Comparison of ENCODE assay signal across 23 cellular contexts in the genomic region with DNA sequence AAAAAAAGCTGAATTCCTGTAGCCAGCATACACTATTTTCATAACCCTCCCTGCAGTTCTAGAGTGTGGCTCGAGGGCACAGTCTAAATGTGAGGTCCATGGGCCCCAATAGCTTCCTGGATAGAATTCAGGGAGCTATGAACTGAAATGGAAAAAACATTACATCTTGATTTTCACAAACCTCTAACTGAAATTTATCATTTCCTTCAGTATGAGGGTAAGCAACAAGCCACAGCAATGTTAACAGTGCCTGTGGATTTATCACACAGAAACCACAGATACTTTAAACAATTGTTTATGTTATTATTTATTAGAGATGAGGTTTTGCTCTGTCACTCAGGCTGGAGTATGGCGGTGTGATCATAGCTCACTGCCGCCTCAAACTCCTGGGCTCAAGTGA. TPM values are rescaled to one million over a fixed set of nuclear protein-coding genes. Genes with fewer than 3 reads are reported as not detected.
DNase-seq lines count a peak whose midpoint lies in the region; ATAC-seq, FAIRE-seq and TF ChIP-seq lines count a peak whose summit lies in the region.
"Had no signal": no experiment of that assay in that cellular context is flagged by ENCODE, and none has a peak within 500 bp of the region (broad histone marks: within the 10 kb centered on the region; RNA-seq: fewer than 3 reads in every experiment).

No MANE protein-coding gene starts in this region.

- no peaks in the 10 kb centered on the region for H3K36me3 Mint-ChIP-seq in central memory CD8-positive, alpha-beta T cell (ENCODE audit: insufficient read depth)
- peaks cover 2% of the 10 kb centered on the region for H3K36me3 Mint-ChIP-seq in osteocyte (ENCODE audit: unreplicated experiment)

- H3K4me3 Mint-ChIP-seq in central memory CD8-positive, alpha-beta T cell: no peak overlapping the region
- no peak overlapping the region for H3K4me3 Mint-ChIP-seq in osteocyte (ENCODE audit: unreplicated experiment)
- H3K4me3 Mint-ChIP-seq: GM23338 had no signal

- FAIRE-seq in GM12891 (lab: Jason Lieb, UNC): no peak
- FAIRE-seq: A549, D721Med, GM12892, GM18507 had no signal

- TF ChIP-seq POLR2A in GM12891 (IDR thresholded peaks at IDR 0.05; ENCODE audit: low read depth, low read length): no peak

- peak; percentile 64 for ATAC-seq in central memory CD8-positive, alpha-beta T cell (replicated peaks; ENCODE audit: extremely low read depth, poor library complexity, severe bottlenecking)
- ATAC-seq: A549, GM23338, HCT116, Right ventricle myocardium inferior had no signal

- DNase-seq in EL: peak; percentile 39
- peak; percentile 73 for DNase-seq in M059J (ENCODE audit: low read depth)
- no peak for DNase-seq in central memory CD8-positive, alpha-beta T cell (ENCODE audit: low spot score in 2 of 2)
- DNase-seq in osteocyte (ENCODE audit: extremely low spot score, unreplicated experiment): no peak
- DNase-seq in GM12891 (ENCODE audit: insufficient read length, low spot score): no peak
- no peak for DNase-seq in OCI-M1 (lab: John Stamatoyannopoulos, UW)
- DNase-seq in stimulated activated CD4-positive, alpha-beta T cell treated with anti-CD3 and anti-CD28 coated beads, Interleukin-15, amount 100 ng/mL, for 24 hours: no peak
- DNase-seq: BE2C, DMS53, Karpas-422, NCI-H1417, NCI-H1694 treated with DMSO at 0.1 percent for 48 hours, NCI-H2081 treated with DMSO at 0.1 percent for 48 hours, NCI-H2171 treated with DMSO at 0.1 percent for 48 hours, NCI-H446, NCI-H526 had no signal

- H3K27ac Mint-ChIP-seq in central memory CD8-positive, alpha-beta T cell (ENCODE audit: low read depth): no peak overlapping the region
- H3K27ac Mint-ChIP-seq in osteocyte (ENCODE audit: unreplicated experiment): peak overlapping the region; percentile 97
- H3K27ac Mint-ChIP-seq: GM23338 had no signal

- no peak for TF ChIP-seq CTCF in osteocyte (IDR thresholded peaks at IDR 0.05)

- H3K27me3 Mint-ChIP-seq in central memory CD8-positive, alpha-beta T cell: peaks cover 37% of the 10 kb centered on the region
- no peaks in the 10 kb centered on the region for H3K27me3 Mint-ChIP-seq in osteocyte (ENCODE audit: unreplicated experiment)

- H3K9me3 Mint-ChIP-seq in central memory CD8-positive, alpha-beta T cell: no peaks in the 10 kb centered on the region
- no peaks in the 10 kb centered on the region for H3K9me3 Mint-ChIP-seq in osteocyte (ENCODE audit: unreplicated experiment)
- H3K9me3 Mint-ChIP-seq: GM23338 had no signal

- peaks cover 5% of the 10 kb centered on the region for H3K4me1 Mint-ChIP-seq in central memory CD8-positive, alpha-beta T cell
- H3K4me1 Mint-ChIP-seq in osteocyte (ENCODE audit: unreplicated experiment): peaks cover 84% of the 10 kb centered on the region

TF ChIP-seq in GM12891, 5 proteins besides CTCF, POLR2A, EP300 and RAD21:
- no peak for TF ChIP-seq POLR2AphosphoS5 (IDR thresholded peaks at IDR 0.05; ENCODE audit: low read depth, low read length)
- TF ChIP-seq PAX5 (IDR thresholded peaks at IDR 0.05; ENCODE audit: insufficient read depth, low read length, severe bottlenecking): no peak
- no peak for TF ChIP-seq SPI1 (IDR thresholded peaks at IDR 0.05; ENCODE audit: low read depth, low read length)
- TF ChIP-seq TAF1 (IDR thresholded peaks at IDR 0.05; ENCODE audit: low read depth, low read length): no peak
- TF ChIP-seq POU2F2 (IDR thresholded peaks at IDR 0.05; ENCODE audit: low read depth, low read length): no peak
TF ChIP-seq in GM12891: peak in this region for 0.

RNA-seq across cellular contexts. Expression of a gene that starts 18.2 kb away (rescaled TPM):
- total RNA-seq in M059J (2014; rRNA removed; shearing (Covaris generic)): 0.99 and 5.2 TPM in 2 replicates
- total RNA-seq in osteocyte: 4.3 and 6.6 TPM in 2 replicates
- polyA plus RNA-seq in GM12891 (2012; ENCODE audit: low read depth, missing spikeins): 0.14 TPM
- total RNA-seq: Right ventricle myocardium inferior had no signal

RNA-seq across cellular contexts. Expression of a gene that starts 53.5 kb away (rescaled TPM):
- total RNA-seq in M059J (2014; rRNA removed; shearing (Covaris generic)): 17.8 and 37.4 TPM in 2 replicates
- total RNA-seq in osteocyte: 31.6 and 32.0 TPM in 2 replicates
- polyA plus RNA-seq in GM12891 (2012; ENCODE audit: low read depth, missing spikeins): 7.1 TPM

Comparison
In these comparisons a context has a peak if more than half of its experiments do, and no peak if none do; other contexts are left out.
1. DNase-seq: peak in EL (single experiment) and M059J (single experiment); none in central memory CD8-positive, alpha-beta T cell (0 of 2), osteocyte (single experiment), GM12891 (single experiment), OCI-M1 (single experiment) and stimulated activated CD4-positive, alpha-beta T cell treated with anti-CD3 and anti-CD28 coated beads, Interleukin-15, amount 100 ng/mL, for 24 hours (single experiment).